In genomic region chr7:43071604-43072003, GRCh38 we compare ENCODE assay signal across 10 cellular contexts. TPM values are rescaled to one million over a fixed set of nuclear protein-coding genes. Genes with fewer than 3 reads are reported as not detected.
A peak's percentile ranks its signal among the peaks of the same experiment; 100 is the strongest.
DNase-seq lines count a peak whose midpoint lies in the region; ATAC-seq and TF ChIP-seq lines count a peak whose summit lies in the region.
"Had no signal": no experiment of that assay in that cellular context is flagged by ENCODE, and none has a peak within 500 bp of the region (broad histone marks: within the 10 kb centered on the region; RNA-seq: fewer than 3 reads in every experiment).

No MANE protein-coding gene starts in this region.

- no peaks in the 10 kb centered on the region for H3K9me3 ChIP-seq in WERI-Rb-1 (ENCODE audit: severe bottlenecking)
- H3K9me3 ChIP-seq: adrenal gland had no signal

- peaks cover 0 to 4% (median 0%) of the 10 kb centered on the region in 7 donors for H3K9me3 Mint-ChIP-seq in CD14-positive monocyte

- H3K27me3 ChIP-seq in WERI-Rb-1 (ENCODE audit: insufficient read depth, low read depth, severe bottlenecking) = no peaks in the 10 kb centered on the region
- H3K27me3 ChIP-seq: adrenal gland had no signal

- no peak overlapping the region for H3K27ac Mint-ChIP-seq in CD14-positive monocyte

- no peaks in the 10 kb centered on the region for H3K36me3 Mint-ChIP-seq in CD14-positive monocyte

- peaks cover 2 to 13% (median 2%) of the 10 kb centered on the region in 3 donors for H3K27me3 Mint-ChIP-seq in CD14-positive monocyte (ENCODE audit: low read depth in 3 of 3)

- ATAC-seq in GM21529 (IDR thresholded peaks at IDR 0.05; ENCODE audit: unreplicated experiment) = no peak
- no peak for ATAC-seq in HG02973 (IDR thresholded peaks at IDR 0.05; ENCODE audit: unreplicated experiment)

- no peak for DNase-seq in CD14-positive monocyte (ENCODE audit: low spot score)
- DNase-seq in HCEC 1CT = peak; percentile 6
- DNase-seq in WERI-Rb-1 = peak; percentile 30
- DNase-seq in kidney tubule cell (ENCODE audit: low spot score) = peak; percentile 23
- DNase-seq in NCI-H2196 (lab: John Stamatoyannopoulos, UW; ENCODE audit: unreplicated experiment) = no peak
- DNase-seq in posterior vena cava (ENCODE audit: low spot score) = no peak
- DNase-seq: adrenal gland, NCI-H187 treated with DMSO at 0.1 percent for 48 hours had no signal

- no peak overlapping the region for H3K4me3 Mint-ChIP-seq in CD14-positive monocyte

- intact Hi-C loops in CD14-positive monocyte (cut with micrococcal nuclease) = no loop called here
- intact Hi-C loops in posterior vena cava (cut with DNase I) = no loop called here

- H3K4me1 Mint-ChIP-seq in CD14-positive monocyte = no peaks in the 10 kb centered on the region

- H3K36me3 ChIP-seq in WERI-Rb-1 = no peaks in the 10 kb centered on the region
- H3K36me3 ChIP-seq: adrenal gland had no signal

- H3K4me3 ChIP-seq in WERI-Rb-1 (ENCODE audit: low read depth, low read length) = no peak overlapping the region
- H3K4me3 ChIP-seq: adrenal gland had no signal

- TF ChIP-seq CTCF in CD14-positive monocyte (IDR thresholded peaks at IDR 0.05) (peak; percentile 28), WERI-Rb-1 (IDR thresholded peaks at IDR 0.05; ENCODE audit: low read depth, low read length) (peak; percentile 53)

- H3K27ac ChIP-seq in WERI-Rb-1 = no peak overlapping the region
- H3K27ac ChIP-seq: adrenal gland had no signal

RNA-seq across cellular contexts. Expression of gene HECW1, which starts 40.8 kb away (rescaled TPM):
- not detected for polyA plus RNA-seq in CD14-positive monocyte
- total RNA-seq in posterior vena cava = under 1 TPM in 1 of 2 donors, not detected in 1; 0.24 TPM

Comparison
In these comparisons a context has a peak if more than half of its experiments do, and no peak if none do; other contexts are left out.
1. DNase-seq: peak in HCEC 1CT (single experiment), WERI-Rb-1 (single experiment) and kidney tubule cell (single experiment); none in CD14-positive monocyte (single experiment), NCI-H2196 (single experiment) and posterior vena cava (single experiment).